18 cellular contexts compared by ENCODE assay signal in genomic region chr3:72120806-72121778, GRCh38.
DNase-seq lines count a peak whose midpoint lies in the region; ATAC-seq and TF ChIP-seq lines count a peak whose summit lies in the region.
"Had no signal": no experiment of that assay in that cellular context is flagged by ENCODE, and none has a peak within 500 bp of the region (broad histone marks: within the 10 kb centered on the region; RNA-seq: fewer than 3 reads in every experiment).

No MANE protein-coding gene starts in this region.

- no peaks in the 10 kb centered on the region for H3K36me3 ChIP-seq in uterus
- H3K36me3 ChIP-seq in stomach = no peaks in the 10 kb centered on the region
- no peaks in the 10 kb centered on the region for H3K36me3 ChIP-seq in A673 (ENCODE audit: insufficient read depth, low read length, poor library complexity, severe bottlenecking)
- H3K36me3 ChIP-seq: BLaER1 treated with 17β-estradiol and CSF1 and Interleukin-3, amounts not matched to agents 10 nM and 100 nM; gastrocnemius medialis had no signal

- 52 to 73% (median 61%) methylated on average over 5 of the region's 5 CpGs for WGBS in stomach, 5 donors

- CTCF ChIA-PET in A673 (lab: Charles Lee) = no interaction called here

- intact Hi-C loops in uterus (cut with DNase I; ENCODE audit: low total_unique reads) = no loop called here
- intact Hi-C loops in stomach (cut with DNase I; ENCODE audit: low total_unique reads) = no loop called here
- intact Hi-C loops in A673 (cut with micrococcal nuclease; ENCODE audit: unreplicated experiment) = no loop called here

- no TSS peak for BruUV-seq in A673 (replicated peaks; lab: Mats Ljungman, UMichigan)

- TF ChIP-seq POLR2A in uterus (IDR thresholded peaks at IDR 0.05) = no peak
- TF ChIP-seq POLR2A in stomach (IDR thresholded peaks at IDR 0.05) = no peak

- no peak for TF ChIP-seq CTCF in uterus (IDR thresholded peaks at IDR 0.05)
- no peak for TF ChIP-seq CTCF in stomach (IDR thresholded peaks at IDR 0.05)
- no peak for TF ChIP-seq CTCF in A673 (conservative IDR thresholded peaks at IDR 0.05; ENCODE audit: low read depth, low read length)

- ATAC-seq in GM18511 (IDR thresholded peaks at IDR 0.05; ENCODE audit: unreplicated experiment) = peak; percentile 84
- peak; percentile 81 for ATAC-seq in GM19463 (IDR thresholded peaks at IDR 0.05; ENCODE audit: unreplicated experiment)
- peak; percentile 70 for ATAC-seq in HG02763 (IDR thresholded peaks at IDR 0.05; ENCODE audit: unreplicated experiment)
- ATAC-seq in HG03558 (IDR thresholded peaks at IDR 0.05; ENCODE audit: extremely low read depth, unreplicated experiment) = peak; percentile 70
- ATAC-seq: activated T-helper 17 cell treated with anti-CD3 and anti-CD28 coated beads, Interleukin-2, amount 50 U/mL, for 72 hours; body of pancreas; gastrocnemius medialis had no signal

- H3K4me1 ChIP-seq in uterus (no peaks in the 10 kb centered on the region), stomach (peaks cover 0 to 15% (median 0%) of the 10 kb centered on the region in 4 donors), A673 (ENCODE audit: insufficient read depth, low read length, poor library complexity, severe bottlenecking) (no peaks in the 10 kb centered on the region)

- POLR2A ChIA-PET in A673 (lab: Charles Lee; ENCODE audit: low non-redundant PET) = no interaction called here

- TF ChIP-seq EP300 in stomach (IDR thresholded peaks at IDR 0.05) = no peak

- H3K4me3 ChIP-seq in uterus (no peak overlapping the region), stomach (no peak overlapping the region), A673 (ENCODE audit: low read depth, low read length, poor library complexity, severe bottlenecking) (no peak overlapping the region)
- H3K4me3 ChIP-seq: BLaER1 treated with 17β-estradiol and CSF1 and Interleukin-3, amounts not matched to agents 10 nM and 100 nM; body of pancreas; gastrocnemius medialis had no signal

- no peak for DNase-seq in HCEC 1CT
- no peak for DNase-seq in uterus
- no peak for DNase-seq in stomach
- DNase-seq in A673 (ENCODE audit: low spot score) = no peak
- DNase-seq: activated CD4-positive, CD25-positive, alpha-beta regulatory T cell treated with anti-CD3 and anti-CD28 coated beads, Interleukin-2, amount 50 U/mL, for 72 hours; body of pancreas; gastrocnemius medialis; GOT3; islet precursor cell; NCI-H1436; NCI-H774; stimulated activated CD4-positive, alpha-beta T cell treated with anti-CD3 and anti-CD28 coated beads, Interleukin-4, amount 100 ng/mL, for 4 hours had no signal

- H3K27ac ChIP-seq in uterus (no peak overlapping the region), stomach (no peak overlapping the region), A673 (ENCODE audit: low read depth, low read length, poor library complexity, severe bottlenecking) (no peak overlapping the region)
- H3K27ac ChIP-seq: BLaER1 treated with 17β-estradiol and CSF1 and Interleukin-3, amounts not matched to agents 10 nM and 100 nM; body of pancreas; gastrocnemius medialis had no signal

- no peaks in the 10 kb centered on the region for H3K27me3 ChIP-seq in uterus
- H3K27me3 ChIP-seq in stomach = no peaks in the 10 kb centered on the region
- no peaks in the 10 kb centered on the region for H3K27me3 ChIP-seq in A673 (replicated peaks; ENCODE audit: insufficient read depth, low read depth, low read length, poor library complexity)
- H3K27me3 ChIP-seq: BLaER1 treated with 17β-estradiol and CSF1 and Interleukin-3, amounts not matched to agents 10 nM and 100 nM; body of pancreas; gastrocnemius medialis had no signal

- no peaks in the 10 kb centered on the region for H3K9me3 ChIP-seq in uterus
- H3K9me3 ChIP-seq in stomach = no peaks in the 10 kb centered on the region
- H3K9me3 ChIP-seq in A673 (ENCODE audit: low read depth, low read length, poor library complexity, severe bottlenecking) = no peaks in the 10 kb centered on the region
- H3K9me3 ChIP-seq: BLaER1 treated with 17β-estradiol and CSF1 and Interleukin-3, amounts not matched to agents 10 nM and 100 nM; body of pancreas; gastrocnemius medialis had no signal
